1 cellular context compared by ENCODE assay signal in the genomic region with DNA sequence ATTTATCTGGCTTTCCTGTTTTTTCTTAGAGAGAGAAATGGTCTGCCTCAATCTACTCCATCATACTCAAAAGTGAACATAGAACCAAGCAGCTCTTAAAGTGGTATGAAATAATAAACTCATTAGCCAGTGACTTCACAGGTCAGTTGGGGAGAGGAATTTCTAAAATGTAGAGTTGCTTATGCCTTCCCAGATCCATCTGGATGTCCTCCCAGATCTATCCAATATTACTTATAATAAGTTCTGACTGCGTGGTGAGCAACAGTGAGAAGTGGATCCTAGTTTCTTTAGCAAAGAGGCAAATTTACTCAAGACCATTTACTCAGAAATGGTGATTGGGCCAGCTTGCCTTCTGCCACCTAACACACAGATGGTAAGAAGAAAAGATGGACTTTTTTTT.
TF ChIP-seq lines count a peak whose summit lies in the region.

No MANE protein-coding gene starts in this region.

TF ChIP-seq in IMR-90, 13 proteins besides CTCF, POLR2A, EP300 and RAD21 (continued from another document):
- TF ChIP-seq, protein P1, sequence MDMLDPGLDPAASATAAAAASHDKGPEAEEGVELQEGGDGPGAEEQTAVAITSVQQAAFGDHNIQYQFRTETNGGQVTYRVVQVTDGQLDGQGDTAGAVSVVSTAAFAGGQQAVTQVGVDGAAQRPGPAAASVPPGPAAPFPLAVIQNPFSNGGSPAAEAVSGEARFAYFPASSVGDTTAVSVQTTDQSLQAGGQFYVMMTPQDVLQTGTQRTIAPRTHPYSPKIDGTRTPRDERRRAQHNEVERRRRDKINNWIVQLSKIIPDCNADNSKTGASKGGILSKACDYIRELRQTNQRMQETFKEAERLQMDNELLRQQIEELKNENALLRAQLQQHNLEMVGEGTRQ (IDR thresholded peaks at IDR 0.05; ENCODE audit: low read depth, low read length): no peak
